2 cellular contexts compared by ENCODE assay signal in the genomic region with DNA sequence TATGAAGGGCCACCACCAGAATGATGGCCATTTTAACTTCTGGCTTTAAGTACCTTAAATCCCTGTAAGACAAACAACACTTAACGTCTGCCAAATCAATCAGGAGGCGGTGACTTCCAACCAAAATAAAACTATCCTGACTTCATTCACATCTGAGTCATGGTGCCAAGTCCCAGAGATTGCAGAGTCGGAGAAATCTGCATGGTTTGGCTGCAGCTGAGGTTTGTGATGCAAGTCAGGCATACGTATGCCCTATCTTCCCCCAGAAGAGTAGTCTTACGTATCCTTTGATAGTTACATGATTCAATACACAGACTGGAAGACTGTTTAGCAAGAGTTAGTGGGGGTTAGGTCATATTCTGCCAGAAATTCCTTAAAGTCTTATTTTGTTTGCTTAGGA.
TF ChIP-seq lines count a peak whose summit lies in the region.

No MANE protein-coding gene starts in this region.

TF ChIP-seq in liver, 16 proteins besides CTCF, POLR2A, EP300 and RAD21 (continued from another document):
- TF ChIP-seq ZBTB33 (IDR thresholded peaks at IDR 0.05) (peak; percentile 9), YY1 (IDR thresholded peaks at IDR 0.05) (no peak), HNF4A (conservative IDR thresholded peaks at IDR 0.05) (peak in 1 of 2 donors; percentile 30), SP1 (IDR thresholded peaks at IDR 0.05) (peak; percentile 30), NR2F2 (IDR thresholded peaks at IDR 0.05) (no peak)
TF ChIP-seq in liver: peak in this region for 6.

TF ChIP-seq in HepG2, 621 proteins besides CTCF, POLR2A, EP300 and RAD21 (continued from another document):
- TF ChIP-seq MAFK (conservative IDR thresholded peaks at IDR 0.05 in 1 of 2, IDR thresholded peaks at IDR 0.05 in 1 of 2; ENCODE audit: low read length in 2 of 2) (0 out of 4 replicates have a peak, but pooled peaks of 1 of the 2 experiments have one; percentile 21), ZFP82 (CRISPR knock-in tag; IDR thresholded peaks at IDR 0.05; ENCODE audit: borderline replicate concordance) (no peak), STAT5B (CRISPR knock-in tag; IDR thresholded peaks at IDR 0.05) (no peak)
